ENCODE assay signal across 20 cellular contexts in genomic region chr22:39818050-39818449, GRCh38.
DNase-seq lines count a peak whose midpoint lies in the region; ATAC-seq, FAIRE-seq and TF ChIP-seq lines count a peak whose summit lies in the region.
"Had no signal": no experiment of that assay in that cellular context is flagged by ENCODE, and none has a peak within 500 bp of the region (broad histone marks: within the 10 kb centered on the region; RNA-seq: fewer than 3 reads in every experiment).

No MANE protein-coding gene starts in this region.

- no peak overlapping the region for H3K23ac ChIP-seq in IMR-90 (ENCODE audit: low read depth, low read length)

- TF ChIP-seq CTCF in IMR-90 (conservative IDR thresholded peaks at IDR 0.05; ENCODE audit: low read depth, low read length) = no peak
- no peak for TF ChIP-seq CTCF in GM12878 (IDR thresholded peaks at IDR 0.05 in 2 of 3, conservative IDR thresholded peaks at IDR 0.05 in 1 of 3; ENCODE audit: control insufficient read depth in 2 of 3, extremely low read depth in 1 of 3, insufficient read depth in 1 of 3, low read depth in 3 of 3, low read length in 3 of 3)
- TF ChIP-seq CTCF in keratinocyte (optimal IDR thresholded peaks at IDR 0.05 in 1 of 3, IDR thresholded peaks at IDR 0.05 in 1 of 3, conservative IDR thresholded peaks at IDR 0.05 in 1 of 3; ENCODE audit: extremely low read depth in 1 of 3, insufficient read depth in 2 of 3, low read length in 3 of 3) = no peak

- intact Hi-C loops in IMR-90 (cut with micrococcal nuclease) (no loop called here), GM12878 (cut with micrococcal nuclease; ENCODE audit: unreplicated experiment) (no loop called here)

- H4K5ac ChIP-seq in IMR-90 (ENCODE audit: low read depth, low read length) = no peak overlapping the region

- H2AK9ac ChIP-seq in IMR-90 (replicated peaks; ENCODE audit: low read depth, low read length, poor library complexity) = no peak overlapping the region

- H2BK120ac ChIP-seq in IMR-90 (ENCODE audit: low read depth, low read length) = no peak overlapping the region

- ATAC-seq in IMR-90 (ENCODE audit: low read depth) = no peak; the same call in 1 of the 2 replicates
- ATAC-seq in GM12878 = no peak
- no peak for ATAC-seq in HG03095 (IDR thresholded peaks at IDR 0.05; ENCODE audit: unreplicated experiment)

- H4K20me1 ChIP-seq in IMR-90 (ENCODE audit: insufficient read depth, low read length) = no peaks in the 10 kb centered on the region
- no peaks in the 10 kb centered on the region for H4K20me1 ChIP-seq in GM12878 (ENCODE audit: control insufficient read depth, insufficient read depth)
- H4K20me1 ChIP-seq in keratinocyte (ENCODE audit: control insufficient read depth, extremely low read depth, insufficient read depth, low read length) = no peaks in the 10 kb centered on the region

- no CpG with 5 or more reads among the region's 5 CpGs for WGBS in IMR-90 (ENCODE audit: extremely low coverage in 2 of 2, insufficient read length in 1 of 2), 2 experiments
- WGBS in GM12878 (ENCODE audit: insufficient coverage, insufficient replicate concordance, low lambda C conversion rate, missing lambda C conversion rate) = 34% methylated on average over 5 of the region's 5 CpGs

- H4K91ac ChIP-seq in IMR-90 (ENCODE audit: insufficient read depth, low read depth, low read length) = no peak overlapping the region

- dilution Hi-C loops in IMR-90 (cut with HindIII; ENCODE audit: low sequenced_read_pairs, unreplicated experiment) (no loop called here), keratinocyte (cut with MboI; ENCODE audit: extremely low pct_ligation_motif_present, low sequenced_read_pairs) (no loop called here)

- RAD21 ChIA-PET in GM12878 (lab: Charles Lee; ENCODE audit: unreplicated experiment) = no interaction called here

- peaks cover 4% of the 10 kb centered on the region; the same call in 1 of the 2 replicates for H3K27me3 ChIP-seq in IMR-90 (ENCODE audit: control insufficient read depth, insufficient read depth, low read length)
- H3K27me3 ChIP-seq in GM12878 (replicated peaks in 1 of 2; ENCODE audit: control insufficient read depth in 2 of 2, insufficient read depth in 2 of 2, low read length in 1 of 2) = no peaks in the 10 kb centered on the region
- H3K27me3 ChIP-seq in keratinocyte (ENCODE audit: control insufficient read depth, extremely low read depth, insufficient read depth, low read length) = no peaks in the 10 kb centered on the region
- H3K27me3 ChIP-seq: testis had no signal

- H3K4me2 ChIP-seq in IMR-90 (ENCODE audit: low read depth, low read length) = no peak overlapping the region
- no peak overlapping the region for H3K4me2 ChIP-seq in GM12878 (ENCODE audit: control insufficient read depth, insufficient read depth)
- no peak overlapping the region for H3K4me2 ChIP-seq in keratinocyte (ENCODE audit: control insufficient read depth, extremely low read depth, insufficient read depth, low read depth, low read length)

- H3K36me3 ChIP-seq in IMR-90 (ENCODE audit: control insufficient read depth, insufficient read depth, low read length) (no peaks in the 10 kb centered on the region), GM12878 (ENCODE audit: control insufficient read depth in 2 of 2, insufficient read depth in 2 of 2, low read length in 1 of 2) (no peaks in the 10 kb centered on the region), keratinocyte (ENCODE audit: control insufficient read depth in 2 of 2, extremely low read depth in 1 of 2, insufficient read depth in 2 of 2, low read length in 2 of 2) (no peaks in the 10 kb centered on the region)

- H2BK15ac ChIP-seq in IMR-90 (ENCODE audit: low read depth, low read length) = no peak overlapping the region

- H3K4me3 ChIP-seq in IMR-90 (ENCODE audit: insufficient read depth, low read depth, low read length) (no peak overlapping the region), GM12878 (no peak overlapping the region), keratinocyte (ENCODE audit: control insufficient read depth in 2 of 3, extremely low read depth in 1 of 3, insufficient read depth in 2 of 3, low read depth in 1 of 3, low read length in 3 of 3) (no peak overlapping the region)
- H3K4me3 ChIP-seq: testis had no signal

- SMC1A ChIA-PET in GM12878 (lab: Charles Lee; ENCODE audit: uncharacterized antibody, unreplicated experiment) = interaction anchor here (1.6 kb wide), 1 partner anchor 91 kb away, joined by 5 read pairs; no protein-coding TSS in a partner anchor

- H4K8ac ChIP-seq in IMR-90 (ENCODE audit: low read depth in 2 of 2, low read length in 2 of 2) = no peak overlapping the region

- H3K14ac ChIP-seq in IMR-90 (replicated peaks; ENCODE audit: low read depth, low read length) = no peak overlapping the region

- H3K4me1 ChIP-seq in IMR-90 (ENCODE audit: control insufficient read depth, insufficient read depth, low read length) = peaks cover 5% of the 10 kb centered on the region; the same call in 1 of the 2 replicates
- H3K4me1 ChIP-seq in GM12878 (ENCODE audit: control insufficient read depth, insufficient read depth, low read length) = no peaks in the 10 kb centered on the region; the same call in 1 of the 2 replicates
- peaks cover 10% of the 10 kb centered on the region for H3K4me1 ChIP-seq in keratinocyte (ENCODE audit: control insufficient read depth, extremely low read depth, insufficient read depth, low read length)
- H3K4me1 ChIP-seq: testis had no signal

- H3K9ac ChIP-seq in IMR-90 (ENCODE audit: low read depth, low read length) = no peak overlapping the region
- no peak overlapping the region for H3K9ac ChIP-seq in GM12878 (ENCODE audit: control insufficient read depth, insufficient read depth, low read length)
- no peak overlapping the region for H3K9ac ChIP-seq in keratinocyte (ENCODE audit: control insufficient read depth, extremely low read depth, insufficient read depth, low read length)

- no peak for TF ChIP-seq POLR2A in IMR-90 (IDR thresholded peaks at IDR 0.05; ENCODE audit: low read depth, low read length)
- no peak for TF ChIP-seq POLR2A in GM12878 (IDR thresholded peaks at IDR 0.05; ENCODE audit: low read depth, low read length)

- no TSS peak for BruUV-seq in IMR-90 (replicated peaks; lab: Mats Ljungman, UMichigan)
- no TSS peak for BruUV-seq in GM12878 (replicated peaks; lab: Mats Ljungman, UMichigan)

- no peak overlapping the region for H2BK5ac ChIP-seq in IMR-90 (ENCODE audit: low read depth, low read length, poor library complexity, severe bottlenecking)

- H3K18ac ChIP-seq in IMR-90 (ENCODE audit: low read depth, low read length) = no peak overlapping the region

- H3K9me1 ChIP-seq in IMR-90 (ENCODE audit: insufficient read depth, low read length) = no peaks in the 10 kb centered on the region
- H3K9me1 ChIP-seq in keratinocyte (ENCODE audit: control insufficient read depth, extremely low read depth, insufficient read depth, low read length) = no peaks in the 10 kb centered on the region

- H3K27ac ChIP-seq in IMR-90 (ENCODE audit: insufficient read depth, low read length) (no peak overlapping the region), GM12878 (ENCODE audit: control insufficient read depth, insufficient read depth) (no peak overlapping the region), keratinocyte (ENCODE audit: control insufficient read depth, insufficient read depth, low read length) (no peak overlapping the region)
- H3K27ac ChIP-seq: testis had no signal

- H2BK20ac ChIP-seq in IMR-90 (ENCODE audit: low read depth, low read length) = no peak overlapping the region

- H3K79me2 ChIP-seq in GM12878 (ENCODE audit: control insufficient read depth, insufficient read depth, low read length) (no peaks in the 10 kb centered on the region), keratinocyte (ENCODE audit: control insufficient read depth, insufficient read depth, low read length) (no peaks in the 10 kb centered on the region)

- peak; percentile 53 for DNase-seq in AG08395 (ENCODE audit: low spot score)
- peak; percentile 50 for DNase-seq in IMR-90
- no peak for DNase-seq in GM12878 (ENCODE audit: low read depth, low spot score)
- no peak for DNase-seq in keratinocyte (ENCODE audit: low read depth, low spot score)
- DNase-seq in KG1 (lab: John Stamatoyannopoulos, UW) = no peak
- no peak for DNase-seq in NCI-H2196 (lab: John Stamatoyannopoulos, UW; ENCODE audit: unreplicated experiment)
- DNase-seq in Kasumi-1 (lab: John Stamatoyannopoulos, UW) = no peak
- DNase-seq: 8988T; activated CD4-positive, CD25-positive, alpha-beta regulatory T cell; activated CD8-positive, alpha-beta memory T cell treated with anti-CD3 and anti-CD28 coated beads for 24 hours; C1 segment of cervical spinal cord; effector memory CD4-positive, alpha-beta T cell; hippocampal formation; NCI-H1092; NCI-H2107; NCI-H526 treated with DMSO at 0.1 percent for 48 hours; stimulated activated CD4-positive, alpha-beta T cell treated with anti-CD3 and anti-CD28 coated beads, Interleukin-12 subunit alpha, Interleukin-12 subunit beta, amount 100 ng/mL, for 4 hours; testis had no signal

- CTCF ChIA-PET in IMR-90 (lab: Yijun Ruan, JAX) (no interaction called here), GM12878 (lab: Yijun Ruan, JAX) (no interaction called here)

- no peaks in the 10 kb centered on the region for H3K79me1 ChIP-seq in IMR-90 (ENCODE audit: low read depth in 1 of 2, low read length in 2 of 2)

- H2AK5ac ChIP-seq in IMR-90 (ENCODE audit: low read depth, low read length) = no peak overlapping the region

- in situ Hi-C loops in IMR-90 (cut with MboI; ENCODE audit: low sequenced_read_pairs) (no loop called here), GM12878 (cut with MboI) (no loop called here)

- H3K56ac ChIP-seq in IMR-90 (ENCODE audit: extremely low read depth, insufficient read depth, low read length) = no peak overlapping the region

- POLR2A ChIA-PET in IMR-90 (lab: Charles Lee; ENCODE audit: unreplicated experiment) (no interaction called here), GM12878 (lab: Charles Lee) (no interaction called here)

- FAIRE-seq in GM12878 (lab: Jason Lieb, UNC) = peak; percentile 49
- peak; percentile 29 for FAIRE-seq in keratinocyte (lab: Jason Lieb, UNC)
- FAIRE-seq: D721Med had no signal

- no peak for TF ChIP-seq EP300 in GM12878 (IDR thresholded peaks at IDR 0.05; ENCODE audit: borderline replicate concordance in 1 of 2, control insufficient read depth in 1 of 2, low read depth in 2 of 2, low read length in 2 of 2)

- H2AFZ ChIP-seq in IMR-90 (replicated peaks; ENCODE audit: low read length, poor library complexity) (no peak overlapping the region), GM12878 (ENCODE audit: control insufficient read depth, low read depth, low read length) (no peak overlapping the region), keratinocyte (ENCODE audit: control insufficient read depth, low read length) (no peak overlapping the region)

- no peaks in the 10 kb centered on the region for H3K9me3 ChIP-seq in IMR-90 (ENCODE audit: control insufficient read depth, insufficient read depth, low read length)
- no peaks in the 10 kb centered on the region; the same call in 2 of the 3 replicates for H3K9me3 ChIP-seq in GM12878 (replicated peaks; ENCODE audit: control insufficient read depth, insufficient read depth, low read length)
- H3K9me3 ChIP-seq in keratinocyte (ENCODE audit: control insufficient read depth, low read depth, low read length) = no peaks in the 10 kb centered on the region
- H3K9me3 ChIP-seq: testis had no signal

- H3K4ac ChIP-seq in IMR-90 (ENCODE audit: low read depth, low read length) = no peak overlapping the region

- TF ChIP-seq RAD21 in IMR-90 (IDR thresholded peaks at IDR 0.05; ENCODE audit: low read length) (no peak), GM12878 (IDR thresholded peaks at IDR 0.05; ENCODE audit: insufficient read depth, low read depth, low read length) (no peak)

Comparison
In these comparisons a context has a peak if more than half of its experiments do, and no peak if none do; other contexts are left out.
1. DNase-seq: peak in AG08395 (single experiment) and IMR-90 (single experiment); none in GM12878 (single experiment), keratinocyte (single experiment), KG1 (single experiment), NCI-H2196 (single experiment) and Kasumi-1 (0 of 2).